Comparison of ENCODE assay signal across 17 cellular contexts in genomic region chr7:36171503-36171902, GRCh38. TPM values are rescaled to one million over a fixed set of nuclear protein-coding genes. Genes with fewer than 3 reads are reported as not detected.
A peak's percentile ranks its signal among the peaks of the same experiment; 100 is the strongest.
DNase-seq lines count a peak whose midpoint lies in the region; ATAC-seq, FAIRE-seq and TF ChIP-seq lines count a peak whose summit lies in the region.
"Had no signal": no experiment of that assay in that cellular context is flagged by ENCODE, and none has a peak within 500 bp of the region (broad histone marks: within the 10 kb centered on the region; RNA-seq: fewer than 3 reads in every experiment).

No MANE protein-coding gene starts in this region.

- no peak for FAIRE-seq in bronchial epithelial cell (lab: Jason Lieb, UNC)
- FAIRE-seq: pancreas had no signal

- BruUV-seq in OCI-LY7 (replicated peaks; lab: Mats Ljungman, UMichigan), result no TSS peak

- H3K9ac ChIP-seq in Karpas-422 (ENCODE audit: low read length), result no peak overlapping the region

- no peak overlapping the region for H3K4me2 ChIP-seq in Karpas-422 (ENCODE audit: low read depth, low read length, poor library complexity, severe bottlenecking)
- H3K4me2 ChIP-seq in OCI-LY7 (ENCODE audit: low read length), result no peak overlapping the region

- H3K27me3 ChIP-seq in Karpas-422 (ENCODE audit: low read length) (no peaks in the 10 kb centered on the region), bronchial epithelial cell (ENCODE audit: control insufficient read depth, insufficient read depth, low read length) (no peaks in the 10 kb centered on the region)
- H3K27me3 ChIP-seq: breast epithelium, pancreas, thyroid gland had no signal

- no peaks in the 10 kb centered on the region for H3K9me3 ChIP-seq in Karpas-422 (ENCODE audit: low read length)
- no peaks in the 10 kb centered on the region for H3K9me3 ChIP-seq in OCI-LY7 (ENCODE audit: low read length)
- H3K9me3 ChIP-seq: breast epithelium, pancreas, thyroid gland had no signal

- H4K20me1 ChIP-seq in Karpas-422 (ENCODE audit: insufficient read depth, low read depth, low read length) (peaks cover 34% of the 10 kb centered on the region; the same call in 1 of the 2 replicates), OCI-LY7 (ENCODE audit: insufficient read depth, low read length) (no peaks in the 10 kb centered on the region)

- H2AFZ ChIP-seq in Karpas-422 (ENCODE audit: low read length) (no peak overlapping the region), OCI-LY7 (ENCODE audit: low read length) (no peak overlapping the region)

- POLR2A ChIA-PET in OCI-LY7 (lab: Charles Lee), result interaction anchor here (0.7 to 2.4 kb wide), 4 partner anchors 15 to 973 kb away, joined by 3 to 15 read pairs (median 3); no protein-coding TSS in a partner anchor

- H3K4me1 ChIP-seq in Karpas-422 (ENCODE audit: low read length) (peaks cover 47% of the 10 kb centered on the region), OCI-LY7 (ENCODE audit: insufficient read depth, low read length, poor library complexity, severe bottlenecking) (peaks cover 6% of the 10 kb centered on the region)
- H3K4me1 ChIP-seq: breast epithelium, pancreas, thyroid gland had no signal

- H3K27ac ChIP-seq in Karpas-422 (ENCODE audit: low read length) (peak overlapping the region; percentile 56), coronary artery (no peak overlapping the region), OCI-LY7 (ENCODE audit: low read depth, low read length, poor library complexity, severe bottlenecking) (no peak overlapping the region)
- H3K27ac ChIP-seq: breast epithelium, pancreas, thyroid gland had no signal

- TF ChIP-seq CTCF in bronchial epithelial cell (IDR thresholded peaks at IDR 0.05; ENCODE audit: insufficient read depth, low read length, severe bottlenecking) (no peak), coronary artery (IDR thresholded peaks at IDR 0.05) (no peak), OCI-LY7 (conservative IDR thresholded peaks at IDR 0.05; ENCODE audit: low read length) (no peak)

- DNase-seq in Karpas-422, result no peak
- peak; percentile 33 for DNase-seq in bronchial epithelial cell (ENCODE audit: low read depth)
- no peak for DNase-seq in coronary artery (ENCODE audit: low spot score)
- no peak for DNase-seq in NCI-H187 treated with DMSO at 0.1 percent for 48 hours (lab: John Stamatoyannopoulos, UW)
- no peak for DNase-seq in OCI-LY7 (ENCODE audit: low spot score)
- no peak for DNase-seq in cerebellum (ENCODE audit: low spot score)
- DNase-seq: effector memory CD4-positive, alpha-beta T cell; HFFc6; NCI-H2029 treated with DMSO at 0.1 percent for 48 hours; NCI-H526; pancreas; stimulated activated CD4-positive, alpha-beta T cell treated with anti-CD3 and anti-CD28 coated beads, Interleukin-4, amount 100 ng/mL, for 24 hours; thyroid gland had no signal

- H3K9me2 ChIP-seq in Karpas-422 (replicated peaks; ENCODE audit: insufficient read depth, low read length) (no peaks in the 10 kb centered on the region), OCI-LY7 (ENCODE audit: insufficient read depth, low read length) (no peaks in the 10 kb centered on the region)

- CTCF ChIA-PET in OCI-LY7 (lab: Charles Lee; ENCODE audit: unreplicated experiment), result no interaction called here

- no peak overlapping the region for H3K4me3 ChIP-seq in Karpas-422 (ENCODE audit: low read length)
- no peak overlapping the region for H3K4me3 ChIP-seq in bronchial epithelial cell (ENCODE audit: low read depth, low read length)
- H3K4me3 ChIP-seq in coronary artery, result no peak overlapping the region
- H3K4me3 ChIP-seq in OCI-LY7 (ENCODE audit: low read depth, low read length, poor library complexity, severe bottlenecking), result no peak overlapping the region
- H3K4me3 ChIP-seq: breast epithelium, pancreas, thyroid gland had no signal

- intact Hi-C loops in OCI-LY7 (cut with micrococcal nuclease; ENCODE audit: unreplicated experiment), result no loop called here

- peaks cover 98% of the 10 kb centered on the region for H3K79me2 ChIP-seq in Karpas-422 (ENCODE audit: low read length)
- no peaks in the 10 kb centered on the region for H3K79me2 ChIP-seq in OCI-LY7 (ENCODE audit: insufficient read depth, low read depth, low read length)

- ATAC-seq in GM18519 (IDR thresholded peaks at IDR 0.05; ENCODE audit: low FRiP score, unreplicated experiment) (peak; percentile 85), GM21786 (IDR thresholded peaks at IDR 0.05; ENCODE audit: unreplicated experiment) (peak; percentile 72)
- ATAC-seq: left lobe of liver, pancreas had no signal

- H3K36me3 ChIP-seq in Karpas-422 (ENCODE audit: insufficient read depth, low read length) (peaks cover 38% of the 10 kb centered on the region; the same call in 1 of the 2 replicates), bronchial epithelial cell (ENCODE audit: control insufficient read depth, insufficient read depth, low read length) (no peaks in the 10 kb centered on the region), OCI-LY7 (ENCODE audit: insufficient read depth, low read length) (no peaks in the 10 kb centered on the region)
- H3K36me3 ChIP-seq: breast epithelium, pancreas, thyroid gland had no signal

RNA-seq across cellular contexts. Expression of gene EEPD1, which starts 18.4 kb away (rescaled TPM):
- 28.8 and 63.5 TPM in 2 replicates for total RNA-seq in Karpas-422 (2014; rRNA removed; shearing (Covaris generic); ENCODE audit: low replicate concordance)
- total RNA-seq in bronchial epithelial cell, result 2.3 and 2.9 TPM in 2 replicates
- 1.7 and 5.1 TPM in 2 replicates for total RNA-seq in OCI-LY7 (2014; rRNA removed; shearing (Covaris generic))
- total RNA-seq in OCI-LY7 (2022), result 6.1 and 8.1 TPM in 2 replicates
- 12.1 TPM for total RNA-seq in cerebellum
